Comparison of ENCODE assay signal across 27 cellular contexts in the genomic region with DNA sequence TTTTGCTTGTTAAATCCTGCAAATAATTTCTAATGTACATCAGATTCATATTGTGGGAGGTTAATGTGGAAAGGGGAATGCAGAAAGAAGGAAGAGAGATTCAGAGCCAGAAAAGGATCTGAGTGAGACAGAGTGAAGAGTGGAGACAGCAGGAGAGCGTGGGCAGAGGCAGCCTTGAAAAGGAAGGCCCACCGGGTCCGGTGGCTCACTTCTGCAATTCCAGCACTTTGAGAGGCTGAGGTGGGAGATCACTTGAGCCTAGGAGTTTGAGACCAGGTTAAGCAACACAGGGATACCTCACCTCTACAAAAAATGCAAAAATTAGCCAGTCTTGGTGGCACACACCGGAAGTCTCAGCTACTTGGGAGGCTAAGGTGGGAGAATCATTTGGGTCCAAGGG.
"Had no signal": no experiment of that assay in that cellular context is flagged by ENCODE, and none has a peak within 500 bp of the region (broad histone marks: within the 10 kb centered on the region; RNA-seq: fewer than 3 reads in every experiment).

No MANE protein-coding gene starts in this region.

- H3K9me3 ChIP-seq: neutrophil, ovary, stomach, testis, thyroid gland, transverse colon, upper lobe of right lung had no signal

- H3K9me3 Mint-ChIP-seq: natural killer cell had no signal

- H3K4me3 ChIP-seq: left ventricle myocardium inferior, lung, neural progenitor cell, ovary, skin epidermis, stomach, testis, thyroid gland, transverse colon, upper lobe of right lung had no signal

- H3K4me1 ChIP-seq: left ventricle myocardium inferior, neural progenitor cell, stomach, transverse colon, upper lobe of right lung had no signal

- ATAC-seq: natural killer cell; right cardiac atrium; stimulated activated naive B cell treated with anti-CD40 and anti-IgM and Interleukin-4, amounts not matched to agents 10 μg/mL and 1 μg/mL and 100 μg/mL, for 72 hours; stimulated activated naive CD8-positive, alpha-beta T cell treated with anti-CD3 and anti-CD28 coated beads, Interleukin-15, Interleukin-2, amounts not matched to agents 100 U/mL and 50 U/mL, for 24 hours; upper lobe of right lung had no signal

- H3K27ac ChIP-seq: left ventricle myocardium inferior, neural progenitor cell, neutrophil, ovary, skin epidermis, stomach, thyroid gland, transverse colon, upper lobe of right lung had no signal

- H3K27ac Mint-ChIP-seq: mesothelial cell of epicardium; natural killer cell; nephron progenitor cell; neural progenitor cell; progenitor cell of endocrine pancreas; stimulated activated naive B cell treated with anti-CD40 and anti-IgM and Interleukin-4, amounts not matched to agents 10 μg/mL and 1 μg/mL and 100 μg/mL, for 72 hours had no signal

- H3K4me1 Mint-ChIP-seq: naive B cell had no signal

- DNase-seq: hypothalamus; islet precursor cell; left ventricle myocardium inferior; mesendoderm; naive B cell; natural killer cell; nephron progenitor cell; occipital lobe; ovary; stimulated activated CD4-positive, alpha-beta T cell treated with anti-CD3 and anti-CD28 coated beads, Interleukin-12 subunit alpha, Interleukin-12 subunit beta, amount 100 ng/mL, for 4 hours; stimulated activated CD4-positive, alpha-beta T cell treated with anti-CD3 and anti-CD28 coated beads, Interleukin-15, amount 100 ng/mL, for 24 hours; stimulated activated CD4-positive, alpha-beta T cell treated with anti-CD3 and anti-CD28 coated beads, Interleukin-2, amount 100 ng/mL, for 24 hours; stimulated activated CD4-positive, alpha-beta T cell treated with anti-CD3 and anti-CD28 coated beads, Interleukin-4, amount 100 ng/mL, for 1 hour; stimulated activated naive B cell treated with anti-CD40 and anti-IgM and Interleukin-4, amounts not matched to agents 10 μg/mL and 1 μg/mL and 100 μg/mL, for 72 hours; stimulated activated naive CD8-positive, alpha-beta T cell treated with anti-CD3 and anti-CD28 coated beads, Interleukin-15, Interleukin-2, amounts not matched to agents 100 U/mL and 50 U/mL, for 24 hours; stomach; thyroid gland; transverse colon; upper lobe of right lung had no signal

- H3K36me3 Mint-ChIP-seq: naive B cell; neural progenitor cell; stimulated activated naive B cell treated with anti-CD40 and anti-IgM and Interleukin-4, amounts not matched to agents 10 μg/mL and 1 μg/mL and 100 μg/mL, for 72 hours had no signal

- H3K36me3 ChIP-seq: left ventricle myocardium inferior, neural progenitor cell, neutrophil, ovary, stomach, thyroid gland, transverse colon, upper lobe of right lung had no signal

- H3K27me3 ChIP-seq: neural progenitor cell, neutrophil, ovary, stomach, testis, thyroid gland, upper lobe of right lung had no signal

- H3K4me3 Mint-ChIP-seq: mesothelial cell of epicardium; naive B cell; natural killer cell; nephron progenitor cell; neural progenitor cell; stimulated activated naive B cell treated with anti-CD40 and anti-IgM and Interleukin-4, amounts not matched to agents 10 μg/mL and 1 μg/mL and 100 μg/mL, for 72 hours had no signal
